ENCODE assay signal across 11 cellular contexts in the genomic region with DNA sequence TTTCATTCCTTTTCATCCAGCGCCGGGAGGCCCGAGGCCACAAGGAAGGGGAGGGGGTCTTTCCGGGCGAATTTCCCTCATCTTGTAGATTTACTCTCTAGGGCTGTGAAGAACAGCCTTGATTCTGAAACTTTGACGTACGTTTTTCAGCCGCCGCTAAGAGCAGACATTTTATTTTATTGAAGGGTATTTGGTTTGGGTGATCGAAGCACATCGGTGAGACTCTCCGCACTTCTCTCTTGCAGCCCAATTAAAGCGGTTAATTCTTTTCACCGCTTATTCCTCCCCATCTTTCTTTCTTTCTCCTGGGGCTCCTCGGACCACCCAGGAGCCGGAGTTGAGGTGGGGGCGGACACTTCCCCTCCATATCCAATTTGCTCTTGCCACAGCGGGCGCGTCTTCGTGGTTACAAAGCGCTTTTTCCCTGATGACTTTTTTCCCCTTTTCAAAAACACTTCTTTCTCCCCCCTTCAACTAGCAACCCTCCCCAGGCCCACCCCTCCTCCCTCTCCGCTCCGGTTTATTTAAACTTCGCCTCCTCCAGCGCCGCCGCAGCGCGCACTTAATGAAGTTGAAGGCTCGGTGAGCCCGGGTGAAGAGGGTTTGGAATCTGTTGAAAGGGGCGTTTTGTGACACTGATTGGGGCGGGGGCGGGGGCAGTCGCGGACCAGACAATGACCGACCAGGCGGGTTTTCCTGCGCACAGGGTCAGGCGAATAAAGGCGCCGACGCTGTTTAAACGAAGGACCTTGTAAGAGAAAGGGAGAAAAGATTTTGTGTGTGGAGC. TPM values are rescaled to one million over a fixed set of nuclear protein-coding genes. Genes with fewer than 3 reads are reported as not detected.
DNase-seq lines count a peak whose midpoint lies in the region; ATAC-seq and TF ChIP-seq lines count a peak whose summit lies in the region.
"Had no signal": no experiment of that assay in that cellular context is flagged by ENCODE, and none has a peak within 500 bp of the region (broad histone marks: within the 10 kb centered on the region; RNA-seq: fewer than 3 reads in every experiment).

No MANE protein-coding gene starts in this region.

- H3K27me3 ChIP-seq in mucosa of stomach (ENCODE audit: control insufficient read depth, insufficient read depth, low read length) = peaks cover 99% of the 10 kb centered on the region
- H3K27me3 ChIP-seq in transverse colon = peaks cover 98% of the 10 kb centered on the region

- intact Hi-C loops in transverse colon (cut with DNase I; ENCODE audit: low total_unique reads) (no loop called here), OCI-LY7 (cut with micrococcal nuclease; ENCODE audit: unreplicated experiment) (no loop called here)

- peak overlapping the region; percentile 47 for H3K27ac Mint-ChIP-seq in activated naive CD4-positive, alpha-beta T cell treated with anti-CD3 and anti-CD28 coated beads, Interleukin-2, amount 10 ng/mL, durations not matched to agents 7 days and 5 days
- no peak overlapping the region for H3K27ac Mint-ChIP-seq in central memory CD8-positive, alpha-beta T cell (ENCODE audit: low read depth)

- peaks cover 6% of the 10 kb centered on the region for H3K36me3 Mint-ChIP-seq in activated naive CD4-positive, alpha-beta T cell treated with anti-CD3 and anti-CD28 coated beads, Interleukin-2, amount 10 ng/mL, durations not matched to agents 7 days and 5 days
- peaks cover 13% of the 10 kb centered on the region for H3K36me3 Mint-ChIP-seq in central memory CD8-positive, alpha-beta T cell (ENCODE audit: insufficient read depth)

- no peaks in the 10 kb centered on the region for H3K9me2 ChIP-seq in OCI-LY7 (ENCODE audit: insufficient read depth, low read length)

- peaks cover 11% of the 10 kb centered on the region for H3K27me3 Mint-ChIP-seq in activated naive CD4-positive, alpha-beta T cell treated with anti-CD3 and anti-CD28 coated beads, Interleukin-2, amount 10 ng/mL, durations not matched to agents 7 days and 5 days
- no peaks in the 10 kb centered on the region for H3K27me3 Mint-ChIP-seq in central memory CD8-positive, alpha-beta T cell

- no peak overlapping the region for H3K4me2 ChIP-seq in OCI-LY7 (ENCODE audit: low read length)

- TF ChIP-seq POLR2A in transverse colon (IDR thresholded peaks at IDR 0.05) = no peak

- H3K4me1 Mint-ChIP-seq in activated naive CD4-positive, alpha-beta T cell treated with anti-CD3 and anti-CD28 coated beads, Interleukin-2, amount 10 ng/mL, durations not matched to agents 7 days and 5 days = peaks cover 16% of the 10 kb centered on the region
- peaks cover 14% of the 10 kb centered on the region for H3K4me1 Mint-ChIP-seq in central memory CD8-positive, alpha-beta T cell

- H3K9me3 Mint-ChIP-seq in activated naive CD4-positive, alpha-beta T cell treated with anti-CD3 and anti-CD28 coated beads, Interleukin-2, amount 10 ng/mL, durations not matched to agents 7 days and 5 days = peaks cover 2% of the 10 kb centered on the region
- no peaks in the 10 kb centered on the region for H3K9me3 Mint-ChIP-seq in central memory CD8-positive, alpha-beta T cell

- CTCF ChIA-PET in activated naive CD4-positive, alpha-beta T cell treated with anti-CD3 and anti-CD28 coated beads, Interleukin-2, amount 10 ng/mL, durations not matched to agents 7 days and 5 days (lab: Charles Lee) = interaction anchor here (1.0 to 1.1 kb wide), 2 partner anchors 8 to 267 kb away, joined by 3 to 8 read pairs; no protein-coding TSS in a partner anchor
- CTCF ChIA-PET in OCI-LY7 (lab: Charles Lee; ENCODE audit: unreplicated experiment) = no interaction called here

- no peak overlapping the region for H3K9ac ChIP-seq in mucosa of stomach (ENCODE audit: low read length)

- WGBS in transverse colon (ENCODE audit: low coverage in 1 of 2), 2 donors = 7 to 11% methylated on average over 10 to 45 of the region's 45 CpGs

- POLR2A ChIA-PET in OCI-LY7 (lab: Charles Lee) = no interaction called here

- no peak for DNase-seq in activated naive CD4-positive, alpha-beta T cell treated with anti-CD3 and anti-CD28 coated beads, Interleukin-2, amount 10 ng/mL, durations not matched to agents 7 days and 5 days
- DNase-seq in activated naive CD4-positive, alpha-beta T cell treated with Interleukin-2 at 50 U/mL for 16 hours = no peak
- DNase-seq in central memory CD8-positive, alpha-beta T cell (ENCODE audit: low spot score in 2 of 2) = no peak
- DNase-seq in transverse colon = no peak
- DNase-seq in OCI-LY7 (ENCODE audit: low spot score) = no peak
- DNase-seq: amniotic stem cell, kidney, nucleus accumbens had no signal

- in situ Hi-C loops in transverse colon (cut with MboI; ENCODE audit: low pct_ligation_motif_present in 1 of 4, low pct_unique_long_range_greater_than_20kb in 1 of 4, low sequenced_read_pairs in 3 of 4) = loop anchor here in 2 of 4 donors (10.0 to 25.0 kb wide), 2 partner anchors 269 to 271 kb away; no protein-coding TSS in a partner anchor

- TF ChIP-seq CTCF in transverse colon (IDR thresholded peaks at IDR 0.05) (no peak), OCI-LY7 (conservative IDR thresholded peaks at IDR 0.05; ENCODE audit: low read length) (no peak)

- no TSS peak for BruUV-seq in OCI-LY7 (replicated peaks; lab: Mats Ljungman, UMichigan)

- H3K9me3 ChIP-seq in mucosa of stomach (ENCODE audit: control insufficient read depth, low read length) = no peaks in the 10 kb centered on the region
- no peaks in the 10 kb centered on the region for H3K9me3 ChIP-seq in transverse colon
- H3K9me3 ChIP-seq in OCI-LY7 (ENCODE audit: low read length) = no peaks in the 10 kb centered on the region

- peak overlapping the region; percentile 24 to 95 (median 91) for H3K27ac ChIP-seq in transverse colon
- H3K27ac ChIP-seq in OCI-LY7 (ENCODE audit: low read depth, low read length, poor library complexity, severe bottlenecking) = no peak overlapping the region

- no peaks in the 10 kb centered on the region for H3K79me2 ChIP-seq in OCI-LY7 (ENCODE audit: insufficient read depth, low read depth, low read length)

- no peak for ATAC-seq in central memory CD8-positive, alpha-beta T cell (replicated peaks; ENCODE audit: extremely low read depth, poor library complexity, severe bottlenecking)
- ATAC-seq in HG02623 (IDR thresholded peaks at IDR 0.05; ENCODE audit: unreplicated experiment) (no peak), GM18870 (IDR thresholded peaks at IDR 0.05; ENCODE audit: unreplicated experiment) (no peak)

- no peaks in the 10 kb centered on the region for H4K20me1 ChIP-seq in OCI-LY7 (ENCODE audit: insufficient read depth, low read length)

- H3K4me3 ChIP-seq in mucosa of stomach (ENCODE audit: low read length) (peak overlapping the region; percentile 7), transverse colon (peak overlapping the region in 3 of 4 donors; percentile 26 to 50 (median 32)), OCI-LY7 (ENCODE audit: low read depth, low read length, poor library complexity, severe bottlenecking) (no peak overlapping the region)

- H3K4me1 ChIP-seq in mucosa of stomach (ENCODE audit: control insufficient read depth, insufficient read depth, low read length) = peaks cover 16% of the 10 kb centered on the region
- peaks cover 0 to 33% (median 11%) of the 10 kb centered on the region in 4 donors for H3K4me1 ChIP-seq in transverse colon
- no peaks in the 10 kb centered on the region for H3K4me1 ChIP-seq in OCI-LY7 (ENCODE audit: insufficient read depth, low read length, poor library complexity, severe bottlenecking)

- peak overlapping the region; percentile 62 for H3K4me3 Mint-ChIP-seq in activated naive CD4-positive, alpha-beta T cell treated with anti-CD3 and anti-CD28 coated beads, Interleukin-2, amount 10 ng/mL, durations not matched to agents 7 days and 5 days
- peak overlapping the region; percentile 60 for H3K4me3 Mint-ChIP-seq in central memory CD8-positive, alpha-beta T cell

- no peak overlapping the region for H2AFZ ChIP-seq in OCI-LY7 (ENCODE audit: low read length)

- no peak for TF ChIP-seq EP300 in transverse colon (IDR thresholded peaks at IDR 0.05; ENCODE audit: low read depth)

- H3K36me3 ChIP-seq in mucosa of stomach (ENCODE audit: control insufficient read depth, insufficient read depth, low read length) = no peaks in the 10 kb centered on the region
- H3K36me3 ChIP-seq in transverse colon = no peaks in the 10 kb centered on the region
- H3K36me3 ChIP-seq in OCI-LY7 (ENCODE audit: insufficient read depth, low read length) = no peaks in the 10 kb centered on the region

RNA-seq across cellular contexts. Expression of gene FOXD2, which starts 5.9 kb away (rescaled TPM):
- total RNA-seq in transverse colon (10 to 100 TPM; 15.8 to 20.9 (median 17.2) TPM), OCI-LY7 (2022) (0.49 and 0.52 TPM in 2 replicates)
- 0.44 and 0.76 TPM in 2 replicates for total RNA-seq in OCI-LY7 (2014; rRNA removed; shearing (Covaris generic))

RNA-seq across cellular contexts. Expression of gene FOXE3, which starts 27.6 kb away (rescaled TPM):
- total RNA-seq in transverse colon = not detected
- total RNA-seq in OCI-LY7 (2014; rRNA removed; shearing (Covaris generic)) = 0.15 TPM in 1 of 2 replicates, not detected in the other
- not detected in 2 replicates for total RNA-seq in OCI-LY7 (2022)
- total RNA-seq: kidney had no signal

Comparison
In these comparisons a context has a peak if more than half of its experiments do, and no peak if none do; other contexts are left out.
1. RNA of gene FOXD2, which starts 5.9 kb away (total RNA-seq): 15.8 to 20.9 TPM in transverse colon; 0.44 to 0.76 TPM in OCI-LY7; every median in the first group is over 4 times any median in the second.